Comparison of ENCODE assay signal across 8 cellular contexts in genomic region chr10:43390791-43391190, GRCh38. TPM values are rescaled to one million over a fixed set of nuclear protein-coding genes. Genes with fewer than 3 reads are reported as not detected.
DNase-seq lines count a peak whose midpoint lies in the region; ATAC-seq and TF ChIP-seq lines count a peak whose summit lies in the region.

No MANE protein-coding gene starts in this region.

- intact Hi-C loops in HCT116 (cut with micrococcal nuclease) = no loop called here

- H3K27ac Mint-ChIP-seq in activated naive CD8-positive, alpha-beta T cell treated with anti-CD3 and anti-CD28 coated beads for 36 hours = peak overlapping the region; percentile 66
- H3K27ac Mint-ChIP-seq in stimulated activated memory B cell treated with anti-CD40 and anti-IgM and Interleukin-4, amounts not matched to agents 10 μg/mL and 1 μg/mL and 100 μg/mL, for 72 hours = peak overlapping the region; percentile 81

- H3K4me3 ChIP-seq in AG04450 (ENCODE audit: low read depth, low read length) (no peak overlapping the region), HCT116 (replicated peaks in 1 of 2; ENCODE audit: low read depth in 1 of 2, low read length in 2 of 2) (no peak overlapping the region), right atrium auricular region (no peak overlapping the region)

- POLR2A ChIA-PET in AG04450 (lab: Yijun Ruan, JAX) = interaction anchor here (0.7 kb wide), 1 partner anchor 17 kb away, joined by 5 read pairs; no protein-coding TSS in a partner anchor
- POLR2A ChIA-PET in HCT116 (lab: Charles Lee) = interaction anchor here (1.4 kb wide), 1 partner anchor 10 kb away, joined by 4 read pairs; no protein-coding TSS in a partner anchor

- TF ChIP-seq RAD21 in HCT116 (IDR thresholded peaks at IDR 0.05; ENCODE audit: low read depth) = peak; percentile 64

- peaks cover 73% of the 10 kb centered on the region for H3K4me1 Mint-ChIP-seq in activated naive CD8-positive, alpha-beta T cell treated with anti-CD3 and anti-CD28 coated beads for 36 hours
- peaks cover 89% of the 10 kb centered on the region for H3K4me1 Mint-ChIP-seq in stimulated activated memory B cell treated with anti-CD40 and anti-IgM and Interleukin-4, amounts not matched to agents 10 μg/mL and 1 μg/mL and 100 μg/mL, for 72 hours

- no peak overlapping the region for H2AFZ ChIP-seq in HCT116 (ENCODE audit: low read depth, low read length, poor library complexity, severe bottlenecking)

- no peaks in the 10 kb centered on the region for H3K9me2 ChIP-seq in HCT116 (ENCODE audit: insufficient read depth)

- H3K27ac ChIP-seq in AG04450 (ENCODE audit: low read depth, low read length) = no peak overlapping the region
- no peak overlapping the region for H3K27ac ChIP-seq in HCT116 (ENCODE audit: low read depth, low read length)
- H3K27ac ChIP-seq in right atrium auricular region = no peak overlapping the region

- CTCF ChIA-PET in AG04450 (lab: Charles Lee) = interaction anchor here (0.9 to 2.5 kb wide), 6 partner anchors 9 to 211 kb away, joined by 3 to 17 read pairs (median 6); no protein-coding TSS in a partner anchor
- CTCF ChIA-PET in HCT116 (lab: Charles Lee) = interaction anchor here (0.8 to 1.0 kb wide), 3 partner anchors 10 to 96 kb away, joined by 3 to 7 read pairs (median 3); no protein-coding TSS in a partner anchor

- H3K36me3 ChIP-seq in HCT116 (ENCODE audit: control insufficient read depth in 1 of 2, insufficient read depth in 2 of 2, low read length in 2 of 2) (peaks cover 68 to 97% of the 10 kb centered on the region in 2 experiments), right atrium auricular region (peaks cover 86% of the 10 kb centered on the region)

- H3K9ac ChIP-seq in HCT116 (ENCODE audit: low read length) = no peak overlapping the region

- BruUV-seq in HCT116 (replicated peaks; lab: Mats Ljungman, UMichigan) = no TSS peak

- H3K9me3 ChIP-seq in AG04450 (ENCODE audit: control insufficient read depth, insufficient read depth, low read length) (no peaks in the 10 kb centered on the region), HCT116 (ENCODE audit: control insufficient read depth in 1 of 2, insufficient read depth in 1 of 2, low read depth in 1 of 2, low read length in 2 of 2) (no peaks in the 10 kb centered on the region), right atrium auricular region (no peaks in the 10 kb centered on the region)

- TF ChIP-seq CTCF in AG04450 (IDR thresholded peaks at IDR 0.05; ENCODE audit: low read depth, low read length) (peak; percentile 69), HCT116 (IDR thresholded peaks at IDR 0.05 in 2 of 3, conservative IDR thresholded peaks at IDR 0.05 in 1 of 3; ENCODE audit: borderline replicate concordance in 1 of 3, insufficient read depth in 1 of 3, low read depth in 2 of 3, low read length in 2 of 3) (peak; percentile 56 to 66 (median 60)), right atrium auricular region (IDR thresholded peaks at IDR 0.05) (peak; percentile 35 to 64)

- peaks cover 2 to 9% of the 10 kb centered on the region in 2 experiments; a peak in 3 of 4 replicates for H3K4me1 ChIP-seq in HCT116 (ENCODE audit: control insufficient read depth in 1 of 2, insufficient read depth in 2 of 2, low read length in 2 of 2)
- H3K4me1 ChIP-seq in right atrium auricular region = peaks cover 0 to 25% of the 10 kb centered on the region in 2 donors

- H3K79me2 ChIP-seq in HCT116 (ENCODE audit: insufficient read depth, low read length) = peaks cover 98% of the 10 kb centered on the region

- RAD21 ChIA-PET in HCT116 (lab: Charles Lee; ENCODE audit: low non-redundant PET in 1 of 2, low total read pairs in 2 of 2, uncharacterized antibody in 2 of 2, unreplicated experiment in 2 of 2) = no interaction called here

- DNase-seq in AG04450 (ENCODE audit: low read depth, low spot score) (no peak), HCT116 (ENCODE audit: low read depth, low spot score) (no peak), right atrium auricular region (ENCODE audit: low spot score) (no peak), DMS79 treated with DMSO at 0.1 percent for 48 hours (lab: John Stamatoyannopoulos, UW) (no peak), COLO668 (lab: John Stamatoyannopoulos, UW; ENCODE audit: unreplicated experiment) (no peak)
- DNase-seq in activated naive CD8-positive, alpha-beta T cell treated with anti-CD3 and anti-CD28 coated beads for 36 hours = no peak

- no peaks in the 10 kb centered on the region for H3K27me3 Mint-ChIP-seq in activated naive CD8-positive, alpha-beta T cell treated with anti-CD3 and anti-CD28 coated beads for 36 hours
- no peaks in the 10 kb centered on the region for H3K27me3 Mint-ChIP-seq in stimulated activated memory B cell treated with anti-CD40 and anti-IgM and Interleukin-4, amounts not matched to agents 10 μg/mL and 1 μg/mL and 100 μg/mL, for 72 hours

- H3K27me3 ChIP-seq in AG04450 (ENCODE audit: control insufficient read depth, insufficient read depth, low read length) (no peaks in the 10 kb centered on the region), HCT116 (ENCODE audit: insufficient read depth, low read length) (no peaks in the 10 kb centered on the region), right atrium auricular region (no peaks in the 10 kb centered on the region)

- H4K20me1 ChIP-seq in HCT116 (ENCODE audit: insufficient read depth) = peaks cover 50% of the 10 kb centered on the region; the same call in 1 of the 2 replicates

- ATAC-seq in HCT116 = peak; percentile 80
- no peak for ATAC-seq in stimulated activated memory B cell treated with anti-CD40 and anti-IgM and Interleukin-4, amounts not matched to agents 10 μg/mL and 1 μg/mL and 100 μg/mL, for 72 hours
- no peak for ATAC-seq in GM19397 (IDR thresholded peaks at IDR 0.05; ENCODE audit: unreplicated experiment)

- H3K36me3 Mint-ChIP-seq in activated naive CD8-positive, alpha-beta T cell treated with anti-CD3 and anti-CD28 coated beads for 36 hours = peaks cover 79% of the 10 kb centered on the region
- H3K36me3 Mint-ChIP-seq in stimulated activated memory B cell treated with anti-CD40 and anti-IgM and Interleukin-4, amounts not matched to agents 10 μg/mL and 1 μg/mL and 100 μg/mL, for 72 hours = peaks cover 74% of the 10 kb centered on the region

- no peak overlapping the region for H3K4me2 ChIP-seq in HCT116 (ENCODE audit: low read length)

- H3K9me3 Mint-ChIP-seq in activated naive CD8-positive, alpha-beta T cell treated with anti-CD3 and anti-CD28 coated beads for 36 hours = no peaks in the 10 kb centered on the region
- H3K9me3 Mint-ChIP-seq in stimulated activated memory B cell treated with anti-CD40 and anti-IgM and Interleukin-4, amounts not matched to agents 10 μg/mL and 1 μg/mL and 100 μg/mL, for 72 hours = no peaks in the 10 kb centered on the region

- TF ChIP-seq POLR2A in HCT116 (IDR thresholded peaks at IDR 0.05; ENCODE audit: borderline replicate concordance, extremely low read depth, insufficient read depth, insufficient read length) = no peak

- no peak overlapping the region for H3K4me3 Mint-ChIP-seq in activated naive CD8-positive, alpha-beta T cell treated with anti-CD3 and anti-CD28 coated beads for 36 hours
- H3K4me3 Mint-ChIP-seq in stimulated activated memory B cell treated with anti-CD40 and anti-IgM and Interleukin-4, amounts not matched to agents 10 μg/mL and 1 μg/mL and 100 μg/mL, for 72 hours = no peak overlapping the region

TF ChIP-seq in HCT116, 20 proteins besides CTCF, POLR2A, EP300 and RAD21 (continues in another document):
- no peak for TF ChIP-seq JUND (IDR thresholded peaks at IDR 0.05)
- TF ChIP-seq EGR1 (IDR thresholded peaks at IDR 0.05; ENCODE audit: low read depth) = no peak
- no peak for TF ChIP-seq POLR2AphosphoS5 (IDR thresholded peaks at IDR 0.05; ENCODE audit: low read depth, low read length)
- no peak for TF ChIP-seq EZH2phosphoT487 (IDR thresholded peaks at IDR 0.05; ENCODE audit: borderline replicate concordance)
- no peak for TF ChIP-seq ATF3 (IDR thresholded peaks at IDR 0.05)
- TF ChIP-seq ZFX (IDR thresholded peaks at IDR 0.05) = no peak
- TF ChIP-seq TCF7L2 (IDR thresholded peaks at IDR 0.05; ENCODE audit: borderline replicate concordance, extremely low read depth, insufficient read depth, insufficient read length) = no peak
- TF ChIP-seq SRF (IDR thresholded peaks at IDR 0.05; ENCODE audit: low read depth) = no peak
- no peak for TF ChIP-seq EZH2 (IDR thresholded peaks at IDR 0.05)

RNA-seq across cellular contexts. Expression of gene HNRNPF, which starts 18.2 kb away (rescaled TPM):
- polyA plus RNA-seq in AG04450 (2011; rRNA removed) = 160 and 178 TPM in 2 replicates
- 191 and 197 TPM in 2 replicates for polyA minus RNA-seq in AG04450 (2011; rRNA and poly(A)+ RNA removed)
- total RNA-seq in HCT116 (2021; ENCODE audit: unreplicated experiment) (333 TPM), right atrium auricular region (10 to 100 TPM; 57.8 to 78.7 TPM)
- polyA plus RNA-seq in HCT116 (2012) = 197 and 213 TPM in 2 replicates
- 100 to 1,000 TPM; 530 to 544 TPM for total RNA-seq in activated naive CD8-positive, alpha-beta T cell treated with anti-CD3 and anti-CD28 coated beads for 36 hours

RNA-seq across cellular contexts. Expression of gene FXYD4, which starts 19.4 kb away (rescaled TPM):
- not detected in 2 replicates for polyA plus RNA-seq in AG04450 (2011; rRNA removed)
- polyA minus RNA-seq in AG04450 (2011; rRNA and poly(A)+ RNA removed) = not detected in 2 replicates
- total RNA-seq in HCT116 (2021; ENCODE audit: unreplicated experiment) = 0.71 TPM
- polyA plus RNA-seq in HCT116 (2012) = 2.2 and 3.4 TPM in 2 replicates
- total RNA-seq in activated naive CD8-positive, alpha-beta T cell treated with anti-CD3 and anti-CD28 coated beads for 36 hours = not detected
- not detected for total RNA-seq in right atrium auricular region

RNA-seq across cellular contexts. Expression of gene ZNF487, which starts 46.1 kb away (rescaled TPM):
- polyA plus RNA-seq in AG04450 (2011; rRNA removed) = 3.2 and 4.4 TPM in 2 replicates
- polyA minus RNA-seq in AG04450 (2011; rRNA and poly(A)+ RNA removed) = 1.4 and 2.8 TPM in 2 replicates
- total RNA-seq in HCT116 (2021; ENCODE audit: unreplicated experiment) = 4.0 TPM
- polyA plus RNA-seq in HCT116 (2012) = 2.7 and 3.4 TPM in 2 replicates
- 1 to 10 TPM; 2.4 to 2.9 TPM for total RNA-seq in activated naive CD8-positive, alpha-beta T cell treated with anti-CD3 and anti-CD28 coated beads for 36 hours
- total RNA-seq in right atrium auricular region = 1 to 10 TPM; 3.9 to 4.9 TPM
